Comparison of ENCODE assay signal across 1 cellular context in the genomic region with DNA sequence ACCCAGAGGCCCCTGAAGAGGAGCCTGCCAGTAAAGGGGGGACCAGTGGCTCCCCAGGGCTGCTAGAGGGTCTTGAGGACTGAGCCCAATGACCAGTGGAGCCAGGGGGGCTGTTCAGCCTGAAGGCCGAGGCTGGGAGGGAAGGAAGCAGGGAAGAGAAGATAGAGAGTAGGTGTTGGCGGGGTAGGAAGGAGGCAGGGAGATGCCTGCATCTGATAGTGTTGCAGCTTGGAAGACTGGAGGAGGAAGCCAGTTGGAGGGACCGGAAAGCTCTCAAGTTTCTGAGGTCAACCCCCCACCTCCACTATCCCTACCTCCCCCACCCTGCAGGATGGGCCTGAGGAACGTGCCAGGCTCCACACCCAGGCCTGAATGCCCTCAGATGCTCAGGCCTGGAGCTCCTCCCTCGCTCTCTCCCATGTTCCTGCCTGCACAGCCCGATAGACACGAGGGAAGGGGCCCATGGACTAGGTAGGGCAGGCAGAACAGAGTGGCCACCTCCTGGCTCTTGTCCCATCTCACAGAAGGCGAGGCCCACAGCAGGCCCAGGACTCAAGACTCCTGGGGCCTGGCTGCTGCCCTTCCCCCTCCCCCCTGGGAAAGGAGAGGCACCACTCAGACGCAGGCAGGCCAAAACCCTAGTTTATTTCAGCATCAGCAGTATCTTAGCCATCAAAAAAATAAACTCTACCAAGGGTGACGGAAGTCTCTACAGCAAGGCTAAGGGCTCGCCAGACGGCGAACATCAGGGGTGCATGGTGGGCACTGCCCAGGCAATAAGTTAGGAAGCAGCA.
TF ChIP-seq lines count a peak whose summit lies in the region.

No MANE protein-coding gene starts in this region.

TF ChIP-seq in SK-N-SH, 30 proteins besides CTCF, POLR2A, EP300 and RAD21 (continued from another document):
- TF ChIP-seq, protein P1, sequence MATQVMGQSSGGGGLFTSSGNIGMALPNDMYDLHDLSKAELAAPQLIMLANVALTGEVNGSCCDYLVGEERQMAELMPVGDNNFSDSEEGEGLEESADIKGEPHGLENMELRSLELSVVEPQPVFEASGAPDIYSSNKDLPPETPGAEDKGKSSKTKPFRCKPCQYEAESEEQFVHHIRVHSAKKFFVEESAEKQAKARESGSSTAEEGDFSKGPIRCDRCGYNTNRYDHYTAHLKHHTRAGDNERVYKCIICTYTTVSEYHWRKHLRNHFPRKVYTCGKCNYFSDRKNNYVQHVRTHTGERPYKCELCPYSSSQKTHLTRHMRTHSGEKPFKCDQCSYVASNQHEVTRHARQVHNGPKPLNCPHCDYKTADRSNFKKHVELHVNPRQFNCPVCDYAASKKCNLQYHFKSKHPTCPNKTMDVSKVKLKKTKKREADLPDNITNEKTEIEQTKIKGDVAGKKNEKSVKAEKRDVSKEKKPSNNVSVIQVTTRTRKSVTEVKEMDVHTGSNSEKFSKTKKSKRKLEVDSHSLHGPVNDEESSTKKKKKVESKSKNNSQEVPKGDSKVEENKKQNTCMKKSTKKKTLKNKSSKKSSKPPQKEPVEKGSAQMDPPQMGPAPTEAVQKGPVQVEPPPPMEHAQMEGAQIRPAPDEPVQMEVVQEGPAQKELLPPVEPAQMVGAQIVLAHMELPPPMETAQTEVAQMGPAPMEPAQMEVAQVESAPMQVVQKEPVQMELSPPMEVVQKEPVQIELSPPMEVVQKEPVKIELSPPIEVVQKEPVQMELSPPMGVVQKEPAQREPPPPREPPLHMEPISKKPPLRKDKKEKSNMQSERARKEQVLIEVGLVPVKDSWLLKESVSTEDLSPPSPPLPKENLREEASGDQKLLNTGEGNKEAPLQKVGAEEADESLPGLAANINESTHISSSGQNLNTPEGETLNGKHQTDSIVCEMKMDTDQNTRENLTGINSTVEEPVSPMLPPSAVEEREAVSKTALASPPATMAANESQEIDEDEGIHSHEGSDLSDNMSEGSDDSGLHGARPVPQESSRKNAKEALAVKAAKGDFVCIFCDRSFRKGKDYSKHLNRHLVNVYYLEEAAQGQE (IDR thresholded peaks at IDR 0.05; ENCODE audit: low read depth, low read length) = no peak
